Comparison of ENCODE assay signal across 1 cellular context in genomic region chr7:44847920-44848634, GRCh38.
TF ChIP-seq lines count a peak whose summit lies in the region.

Gene H2AZ2 (minus strand): TSS chr7:44848087. CDS start chr7:44847971, 116 bp downstream.

TF ChIP-seq in liver, 16 proteins besides CTCF, POLR2A, EP300 and RAD21 (continued from another document):
- peak; percentile 64 for TF ChIP-seq REST (IDR thresholded peaks at IDR 0.05)
- peak in 1 of 2 donors; percentile 8 for TF ChIP-seq HNF4A (conservative IDR thresholded peaks at IDR 0.05)
- TF ChIP-seq ATF3 (IDR thresholded peaks at IDR 0.05) = no peak
